In the genomic region with DNA sequence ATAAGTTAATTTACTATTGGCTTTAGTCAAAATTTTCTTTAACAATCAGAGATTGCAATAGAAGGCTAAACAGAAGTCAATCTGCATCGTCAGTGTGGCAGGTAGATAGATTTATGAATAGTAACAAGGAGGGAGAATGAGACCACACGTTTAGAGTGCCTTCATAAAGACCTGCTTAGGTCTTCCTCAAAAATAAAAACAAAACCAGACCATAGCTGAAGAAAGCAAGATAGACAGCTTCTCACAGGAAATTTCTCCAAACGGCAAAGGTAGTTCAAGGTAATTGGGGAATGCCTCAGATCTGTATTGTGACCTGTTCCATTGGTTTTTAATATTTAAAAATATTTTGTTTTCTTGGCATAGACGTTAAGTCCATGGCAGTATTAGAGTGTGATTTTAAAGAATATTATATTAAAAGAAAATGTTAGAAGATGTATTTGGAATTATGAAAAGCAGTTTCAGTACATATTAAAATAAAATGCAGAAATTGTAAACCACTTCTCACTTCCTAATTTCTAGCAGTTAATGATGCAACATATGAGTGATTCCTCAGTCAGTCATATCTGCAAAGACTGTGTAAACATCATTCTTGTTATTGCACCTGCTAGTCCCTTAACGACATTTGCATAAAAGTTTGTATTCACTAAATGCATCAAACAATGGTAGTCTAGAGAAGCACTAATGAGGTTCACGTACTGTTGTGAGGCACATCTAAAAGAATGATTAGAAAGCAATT, we compare ENCODE assay signal across 11 cellular contexts.
A peak's percentile ranks its signal among the peaks of the same experiment; 100 is the strongest.
DNase-seq lines count a peak whose midpoint lies in the region; ATAC-seq and TF ChIP-seq lines count a peak whose summit lies in the region.
"Had no signal": no experiment of that assay in that cellular context is flagged by ENCODE, and none has a peak within 500 bp of the region (broad histone marks: within the 10 kb centered on the region; RNA-seq: fewer than 3 reads in every experiment).

No MANE protein-coding gene starts in this region.

- H3K4me3 ChIP-seq in HL-60 (replicated peaks; ENCODE audit: insufficient read depth, low read length) (no peak overlapping the region), mucosa of descending colon (no peak overlapping the region), aorta (ENCODE audit: low read length in 2 of 2) (no peak overlapping the region)
- H3K4me3 ChIP-seq: cardiac muscle cell had no signal

- intact Hi-C loops in mucosa of descending colon (cut with DNase I, micrococcal nuclease) = no loop called here
- intact Hi-C loops in aorta (cut with DNase I) = no loop called here

- no peak for TF ChIP-seq CTCF in HL-60 (IDR thresholded peaks at IDR 0.05; ENCODE audit: insufficient read depth, low read length)
- no peak for TF ChIP-seq CTCF in mucosa of descending colon (IDR thresholded peaks at IDR 0.05)

- 51 to 72% methylated on average over 6 of the region's 6 CpGs for WGBS in aorta, 2 donors

- in situ Hi-C loops in ACHN (cut with HindIII; ENCODE audit: low pct_ligation_motif_present, low pct_unique_long_range_greater_than_20kb, low sequenced_read_pairs) = no loop called here

- peak; percentile 98 for ATAC-seq in GM18909 (IDR thresholded peaks at IDR 0.05; ENCODE audit: poor library complexity, unreplicated experiment)
- peak; percentile 92 for ATAC-seq in HG02759 (IDR thresholded peaks at IDR 0.05; ENCODE audit: unreplicated experiment)
- peak; percentile 35 for ATAC-seq in mucosa of descending colon
- ATAC-seq in aorta (ENCODE audit: low FRiP score) = no peak

- H3K27ac ChIP-seq in HL-60 (replicated peaks) (peak overlapping the region; percentile 80), aorta (ENCODE audit: low read depth in 1 of 2, low read length in 2 of 2) (no peak overlapping the region)
- H3K27ac ChIP-seq: cardiac muscle cell, RWPE1 had no signal

- H3K36me3 ChIP-seq in mucosa of descending colon (ENCODE audit: low read depth) (no peaks in the 10 kb centered on the region), aorta (ENCODE audit: control insufficient read depth in 1 of 2, insufficient read depth in 2 of 2, low read length in 1 of 2) (no peaks in the 10 kb centered on the region)
- H3K36me3 ChIP-seq: cardiac muscle cell had no signal

- no peaks in the 10 kb centered on the region for H3K27me3 ChIP-seq in HL-60 (ENCODE audit: insufficient read depth, poor library complexity, severe bottlenecking)
- no peaks in the 10 kb centered on the region for H3K27me3 ChIP-seq in aorta (ENCODE audit: control insufficient read depth in 1 of 2, insufficient read depth in 2 of 2, low read length in 1 of 2)
- H3K27me3 ChIP-seq: cardiac muscle cell had no signal

- no peaks in the 10 kb centered on the region for H3K9me3 ChIP-seq in mucosa of descending colon
- H3K9me3 ChIP-seq in aorta (ENCODE audit: control insufficient read depth, low read length) = no peaks in the 10 kb centered on the region

- DNase-seq in HL-60 (ENCODE audit: low read depth in 1 of 2, low spot score in 1 of 2) (peak; percentile 39 to 59), mucosa of descending colon (no peak), anterior cingulate cortex (lab: John Stamatoyannopoulos, UW) (no peak), glomerular visceral epithelial cell (ENCODE audit: extremely low spot score) (no peak), aorta (no peak), ACHN (no peak)
- DNase-seq: stimulated activated CD4-positive, alpha-beta T cell treated with anti-CD3 and anti-CD28 coated beads, Interleukin-2, amount 100 ng/mL, for 24 hours had no signal

- no peaks in the 10 kb centered on the region for H3K4me1 ChIP-seq in mucosa of descending colon (ENCODE audit: low read depth)
- H3K4me1 ChIP-seq in aorta (ENCODE audit: control insufficient read depth in 1 of 2, insufficient read depth in 2 of 2, low read length in 2 of 2) = no peaks in the 10 kb centered on the region

Comparison
In these comparisons a context has a peak if more than half of its experiments do, and no peak if none do; other contexts are left out.
1. DNase-seq: peak in HL-60 (2 of 2); none in mucosa of descending colon (0 of 3), anterior cingulate cortex (0 of 58), glomerular visceral epithelial cell (single experiment), aorta (0 of 2) and ACHN (single experiment).